Comparison of ENCODE assay signal across 25 cellular contexts in the genomic region with DNA sequence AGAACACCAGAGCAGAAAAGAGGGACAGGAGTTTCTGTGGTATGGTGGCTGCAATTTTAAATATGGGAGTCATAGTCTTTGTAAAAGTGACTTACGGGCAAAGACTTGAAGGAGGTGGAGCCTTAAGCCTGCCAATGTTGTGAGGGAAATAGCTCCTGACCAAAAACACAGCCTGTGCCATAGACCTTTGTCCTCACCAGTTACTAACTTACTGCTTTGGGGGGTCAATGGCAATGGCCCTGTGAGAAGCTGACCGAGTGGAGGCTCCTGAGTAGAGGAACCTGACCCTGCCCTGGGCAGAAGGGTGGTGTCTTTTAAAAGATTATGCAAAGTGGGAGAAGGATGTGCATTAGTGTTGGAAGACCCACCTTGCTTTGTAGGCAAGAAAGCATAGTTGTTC. TPM values are rescaled to one million over a fixed set of nuclear protein-coding genes. Genes with fewer than 3 reads are reported as not detected.
DNase-seq lines count a peak whose midpoint lies in the region; ATAC-seq, FAIRE-seq and TF ChIP-seq lines count a peak whose summit lies in the region.
"Had no signal": no experiment of that assay in that cellular context is flagged by ENCODE, and none has a peak within 500 bp of the region (broad histone marks: within the 10 kb centered on the region; RNA-seq: fewer than 3 reads in every experiment).

No MANE protein-coding gene starts in this region.

- POLR2A ChIA-PET in HepG2 (lab: Yijun Ruan, JAX) = no interaction called here

- WGBS in HepG2 (ENCODE audit: low lambda C conversion rate) = 95% methylated on average over 2 of the region's 2 CpGs

- intact Hi-C loops in HepG2 (cut with micrococcal nuclease; ENCODE audit: unreplicated experiment) = no loop called here

- TF ChIP-seq POLR2A in HepG2 (IDR thresholded peaks at IDR 0.05; ENCODE audit: insufficient read depth in 1 of 2, low read depth in 2 of 2, low read length in 2 of 2) = no peak

- H4K20me1 ChIP-seq in BLaER1 treated with 17β-estradiol and CSF1 and Interleukin-3, amounts not matched to agents 10 nM and 100 nM = peaks cover 0 to 40% (median 13%) of the 10 kb centered on the region in 11 experiments; a peak in 15 of 22 replicates
- H4K20me1 ChIP-seq in HepG2 (ENCODE audit: insufficient read depth, low read length) = no peaks in the 10 kb centered on the region; the same call in 1 of the 2 replicates

- H3K27me3 ChIP-seq in BLaER1 treated with 17β-estradiol and CSF1 and Interleukin-3, amounts not matched to agents 10 nM and 100 nM = no peaks in the 10 kb centered on the region
- no peaks in the 10 kb centered on the region for H3K27me3 ChIP-seq in HepG2 (ENCODE audit: control insufficient read depth in 1 of 2, insufficient read depth in 2 of 2, low read length in 2 of 2)
- H3K27me3 ChIP-seq: brain microvascular endothelial cell, suprapubic skin had no signal

- H3K4me2 ChIP-seq in BLaER1 treated with 17β-estradiol and CSF1 and Interleukin-3, amounts not matched to agents 10 nM and 100 nM = peak overlapping the region in 6 of 11 experiments; percentile 2 to 31 (median 10); a peak in 6 of 22 replicates
- H3K4me2 ChIP-seq in HepG2 (ENCODE audit: low read depth, low read length) = peak overlapping the region; percentile 37; the same call in 1 of the 2 replicates

- H3K27ac Mint-ChIP-seq in IgD-negative memory B cell = peak overlapping the region in 2 of 3 donors; percentile 53 to 77
- H3K27ac Mint-ChIP-seq in activated naive CD8-positive, alpha-beta T cell treated with anti-CD3 and anti-CD28 coated beads for 36 hours = no peak overlapping the region
- H3K27ac Mint-ChIP-seq: activated CD8-positive, alpha-beta memory T cell treated with anti-CD3 and anti-CD28 coated beads, Interleukin-2, amount 10 ng/mL, durations not matched to agents 7 days and 5 days had no signal

- no peaks in the 10 kb centered on the region for H3K9me3 ChIP-seq in BLaER1 treated with 17β-estradiol and CSF1 and Interleukin-3, amounts not matched to agents 10 nM and 100 nM (replicated peaks in 1 of 11)
- no peaks in the 10 kb centered on the region for H3K9me3 ChIP-seq in HepG2 (ENCODE audit: low read length)
- H3K9me3 ChIP-seq: suprapubic skin had no signal

- no peak for TF ChIP-seq EP300 in HepG2 (IDR thresholded peaks at IDR 0.05; ENCODE audit: low read depth in 2 of 2, low read length in 2 of 2)
- TF ChIP-seq EP300 in HepG2 (CRISPR knock-in tag; IDR thresholded peaks at IDR 0.05; ENCODE audit: borderline replicate concordance) = no peak

- DNase-seq in activated naive CD8-positive, alpha-beta T cell treated with anti-CD3 and anti-CD28 coated beads for 36 hours = no peak
- DNase-seq in HepG2 (ENCODE audit: low spot score) (no peak), GM13976 (ENCODE audit: low spot score) (no peak), Ammon's horn (ENCODE audit: low spot score) (no peak), substantia nigra (lab: John Stamatoyannopoulos, UW) (no peak), D721Med (ENCODE audit: insufficient read length, low spot score) (no peak)
- DNase-seq: activated CD4-positive, alpha-beta T cell treated with anti-CD3 and anti-CD28 coated beads for 48 hours; activated CD8-positive, alpha-beta memory T cell treated with anti-CD3 and anti-CD28 coated beads, Interleukin-2, amount 10 ng/mL, durations not matched to agents 7 days and 5 days; brain microvascular endothelial cell; GM23248; NCI-H1092 treated with DMSO at 0.1 percent for 48 hours; NCI-H2081; NCI-H510A; NK-92 treated with Interleukin-12 subunit alpha and Interleukin-12 subunit beta, amount 100 ng/mL, for 24 hours; retina; stimulated activated CD4-positive, alpha-beta T cell treated with anti-CD3 and anti-CD28 coated beads, Interleukin-12 subunit alpha, Interleukin-12 subunit beta, amount 100 ng/mL, for 4 hours had no signal

- no peak for TF ChIP-seq RAD21 in HepG2 (CRISPR knock-in tag; IDR thresholded peaks at IDR 0.05)

- no TSS peak for BruUV-seq in HepG2 (replicated peaks; lab: Mats Ljungman, UMichigan)

- no peak overlapping the region for H3K27ac ChIP-seq in BLaER1 treated with 17β-estradiol and CSF1 and Interleukin-3, amounts not matched to agents 10 nM and 100 nM
- H3K27ac ChIP-seq in HepG2 (ENCODE audit: extremely low read length, insufficient read depth, low read length) (no peak overlapping the region), substantia nigra (ENCODE audit: low read depth, low read length, poor library complexity, severe bottlenecking) (no peak overlapping the region)
- H3K27ac ChIP-seq: brain microvascular endothelial cell, C4-2B, GM23248, RWPE1, suprapubic skin had no signal

- H3K9ac ChIP-seq in BLaER1 treated with 17β-estradiol and CSF1 and Interleukin-3, amounts not matched to agents 10 nM and 100 nM = no peak overlapping the region
- H3K9ac ChIP-seq in HepG2 (ENCODE audit: insufficient read depth, low read depth, low read length) = no peak overlapping the region
- H3K9ac ChIP-seq: GM23248 had no signal

- CTCF ChIA-PET in HepG2 (lab: Yijun Ruan, JAX; ENCODE audit: low intra/inter-chr PET ratio, low total read pairs) = no interaction called here

- H3K4me1 Mint-ChIP-seq in IgD-negative memory B cell = peaks cover 40 to 60% (median 52%) of the 10 kb centered on the region in 3 donors
- peaks cover 46% of the 10 kb centered on the region for H3K4me1 Mint-ChIP-seq in activated naive CD8-positive, alpha-beta T cell treated with anti-CD3 and anti-CD28 coated beads for 36 hours

- H3K79me2 ChIP-seq in HepG2 (ENCODE audit: insufficient read depth, low read length) = peaks cover 80% of the 10 kb centered on the region

- H3K4me1 ChIP-seq in BLaER1 treated with 17β-estradiol and CSF1 and Interleukin-3, amounts not matched to agents 10 nM and 100 nM = peaks cover 22 to 48% (median 35%) of the 10 kb centered on the region in 10 experiments
- H3K4me1 ChIP-seq in HepG2 (ENCODE audit: insufficient read depth, low read length) = peaks cover 75% of the 10 kb centered on the region

- H3K9me3 Mint-ChIP-seq in IgD-negative memory B cell = no peaks in the 10 kb centered on the region
- no peaks in the 10 kb centered on the region for H3K9me3 Mint-ChIP-seq in activated naive CD8-positive, alpha-beta T cell treated with anti-CD3 and anti-CD28 coated beads for 36 hours

- no peak overlapping the region for H3K4me3 ChIP-seq in BLaER1 treated with 17β-estradiol and CSF1 and Interleukin-3, amounts not matched to agents 10 nM and 100 nM
- H3K4me3 ChIP-seq in HepG2 (replicated peaks in 1 of 3; ENCODE audit: insufficient read depth in 1 of 3, low read depth in 2 of 3, low read length in 3 of 3) = no peak overlapping the region
- H3K4me3 ChIP-seq: GM23248, suprapubic skin had no signal

- FAIRE-seq in HepG2 (lab: Jason Lieb, UNC) = no peak
- FAIRE-seq in D721Med (lab: Jason Lieb, UNC) = no peak
- FAIRE-seq: G401.6, GM19239, islet of Langerhans, urothelium cell line had no signal

- H3K4me3 Mint-ChIP-seq in IgD-negative memory B cell = peak overlapping the region in 3 of 4 donors; percentile 8 to 94 (median 29)
- H3K4me3 Mint-ChIP-seq in activated naive CD8-positive, alpha-beta T cell treated with anti-CD3 and anti-CD28 coated beads for 36 hours = peak overlapping the region; percentile 9
- H3K4me3 Mint-ChIP-seq: activated CD8-positive, alpha-beta memory T cell treated with anti-CD3 and anti-CD28 coated beads, Interleukin-2, amount 10 ng/mL, durations not matched to agents 7 days and 5 days had no signal

- no peak for ATAC-seq in HepG2
- ATAC-seq: activated CD8-positive, alpha-beta memory T cell treated with anti-CD3 and anti-CD28 coated beads, Interleukin-2, amount 10 ng/mL, durations not matched to agents 7 days and 5 days had no signal

- in situ Hi-C loops in HepG2 (cut with HindIII; ENCODE audit: extremely low pct_ligation_motif_present, low pct_unique_long_range_greater_than_20kb) (no loop called here), GM13976 (cut with MboI; ENCODE audit: low sequenced_read_pairs, unreplicated experiment) (no loop called here)

- peaks cover 6% of the 10 kb centered on the region for H3K36me3 Mint-ChIP-seq in IgD-negative memory B cell
- peaks cover 57% of the 10 kb centered on the region for H3K36me3 Mint-ChIP-seq in activated naive CD8-positive, alpha-beta T cell treated with anti-CD3 and anti-CD28 coated beads for 36 hours

- TF ChIP-seq CTCF in HepG2 (CRISPR knock-in tag; IDR thresholded peaks at IDR 0.05) (no peak), GM13976 (IDR thresholded peaks at IDR 0.05; ENCODE audit: borderline replicate concordance, control extremely low read depth, extremely low read depth, insufficient read depth, missing control alignments) (no peak), D721Med (IDR thresholded peaks at IDR 0.05; ENCODE audit: insufficient read depth, missing control alignments) (no peak)

- H2AFZ ChIP-seq in HepG2 (ENCODE audit: low read length) = no peak overlapping the region
- H2AFZ ChIP-seq: GM23248 had no signal

- no peaks in the 10 kb centered on the region for H3K27me3 Mint-ChIP-seq in IgD-negative memory B cell
- no peaks in the 10 kb centered on the region for H3K27me3 Mint-ChIP-seq in activated naive CD8-positive, alpha-beta T cell treated with anti-CD3 and anti-CD28 coated beads for 36 hours
- H3K27me3 Mint-ChIP-seq: activated CD8-positive, alpha-beta memory T cell treated with anti-CD3 and anti-CD28 coated beads, Interleukin-2, amount 10 ng/mL, durations not matched to agents 7 days and 5 days had no signal

- peaks cover 14 to 60% (median 51%) of the 10 kb centered on the region in 11 experiments; a peak in 21 of 22 replicates for H3K36me3 ChIP-seq in BLaER1 treated with 17β-estradiol and CSF1 and Interleukin-3, amounts not matched to agents 10 nM and 100 nM
- H3K36me3 ChIP-seq in HepG2 (replicated peaks in 1 of 2; ENCODE audit: control insufficient read depth in 1 of 2, insufficient read depth in 2 of 2, low read length in 2 of 2) = no peaks in the 10 kb centered on the region; a peak in 2 of 5 replicates
- H3K36me3 ChIP-seq: suprapubic skin had no signal

RNA-seq across cellular contexts. Expression of gene MTHFD1, which starts 3.8 kb away (rescaled TPM):
- polyA plus RNA-seq in IgD-negative memory B cell (74.7 TPM), HepG2 (2011; rRNA removed) (31.0 and 33.6 TPM in 2 replicates)
- total RNA-seq in activated naive CD8-positive, alpha-beta T cell treated with anti-CD3 and anti-CD28 coated beads for 36 hours = 100 to 1,000 TPM; 266 to 269 TPM
- total RNA-seq in HepG2 (2016; rRNA removed; fragmentation: Illumina TruSeq; extraction: Trizol) = 106 and 186 TPM in 2 replicates
- total RNA-seq in HepG2 (2016; cell fraction: cytosol; rRNA removed; fragmentation: Illumina TruSeq; extraction: Trizol; ENCODE audit: low read depth) = 27.7 and 41.1 TPM in 2 replicates
- 106 and 176 TPM in 2 replicates for total RNA-seq in HepG2 (2016; cell fraction: insoluble cytoplasmic fraction; rRNA removed; fragmentation: Illumina TruSeq; extraction: Trizol)
- 37.7 and 38.9 TPM in 2 replicates for total RNA-seq in HepG2 (2016; cell fraction: membrane; rRNA removed; fragmentation: Illumina TruSeq; extraction: Trizol)
- total RNA-seq in HepG2 (2016; cell fraction: nucleus; rRNA removed; fragmentation: Illumina TruSeq; extraction: Trizol) = 117 and 125 TPM in 2 replicates
- 24.6 and 25.3 TPM in 2 replicates for polyA plus RNA-seq in HepG2 (2011; cell fraction: cytosol; rRNA removed)
- 36.7 and 38.0 TPM in 2 replicates for polyA plus RNA-seq in HepG2 (2011; cell fraction: nucleus; rRNA removed)
- polyA plus RNA-seq in HepG2 (2012) = 65.7 and 92.6 TPM in 2 replicates
- polyA plus RNA-seq in HepG2 (2016; cell fraction: cytosol; fragmentation: Illumina TruSeq; extraction: Trizol; ENCODE audit: low read depth) = 15.0 and 19.1 TPM in 2 replicates
- polyA plus RNA-seq in HepG2 (2016; cell fraction: insoluble cytoplasmic fraction; fragmentation: Illumina TruSeq; extraction: Trizol; ENCODE audit: low read depth) = 175 and 178 TPM in 2 replicates
- polyA plus RNA-seq in HepG2 (2016; cell fraction: membrane; fragmentation: Illumina TruSeq; extraction: Trizol; ENCODE audit: low read depth) = 28.8 and 31.3 TPM in 2 replicates
- 154 and 168 TPM in 2 replicates for polyA plus RNA-seq in HepG2 (2016; cell fraction: nucleus; fragmentation: Illumina TruSeq; extraction: Trizol; ENCODE audit: insufficient read depth, low read depth)
- 55.0 and 195 TPM in 2 replicates for polyA minus RNA-seq in HepG2 (2011; rRNA and poly(A)+ RNA removed; ENCODE audit: low replicate concordance)
- polyA minus RNA-seq in HepG2 (2011; cell fraction: cytosol; rRNA and poly(A)+ RNA removed) = 51.5 and 63.7 TPM in 2 replicates
- polyA minus RNA-seq in HepG2 (2011; cell fraction: nucleus; rRNA and poly(A)+ RNA removed) = 76.7 and 120 TPM in 2 replicates
